ENCODE assay signal across 8 cellular contexts in the genomic region with DNA sequence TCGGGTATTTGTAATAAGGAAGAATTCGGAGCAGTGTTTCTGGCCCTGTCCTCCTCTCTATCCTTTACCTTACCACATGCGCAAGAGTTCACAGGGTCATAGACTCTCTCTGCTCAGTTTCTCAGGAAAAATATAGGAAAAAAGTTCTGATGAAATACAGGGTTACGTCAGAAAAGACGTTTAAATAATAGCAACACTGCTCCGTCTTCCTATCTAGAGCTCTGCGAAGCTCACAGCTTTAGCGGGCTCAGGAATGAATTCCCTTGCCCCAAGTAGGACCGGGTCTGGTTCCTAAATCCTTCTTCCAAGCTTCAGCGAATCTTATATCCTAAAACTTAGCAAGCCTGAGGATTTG. TPM values are rescaled to one million over a fixed set of nuclear protein-coding genes. Genes with fewer than 3 reads are reported as not detected.
A peak's percentile ranks its signal among the peaks of the same experiment; 100 is the strongest.
DNase-seq lines count a peak whose midpoint lies in the region; ATAC-seq and TF ChIP-seq lines count a peak whose summit lies in the region.

No MANE protein-coding gene starts in this region.

- H3K4me1 ChIP-seq in OCI-LY3 (ENCODE audit: low read length) (peaks cover 25% of the 10 kb centered on the region), endodermal cell (ENCODE audit: control insufficient read depth, insufficient read depth, low read length) (no peaks in the 10 kb centered on the region)

- no peak for TF ChIP-seq CTCF in Calu3 (IDR thresholded peaks at IDR 0.05; ENCODE audit: unreplicated experiment)
- TF ChIP-seq CTCF in OCI-LY3 (IDR thresholded peaks at IDR 0.05; ENCODE audit: low read depth, low read length): no peak
- no peak for TF ChIP-seq CTCF in endodermal cell (conservative IDR thresholded peaks at IDR 0.05)
- TF ChIP-seq CTCF in osteocyte (IDR thresholded peaks at IDR 0.05): no peak

- no peaks in the 10 kb centered on the region for H4K20me1 ChIP-seq in OCI-LY3 (ENCODE audit: insufficient read depth, low read length)

- H3K9ac ChIP-seq in OCI-LY3 (ENCODE audit: low read length): peak overlapping the region; percentile 94
- H3K9ac ChIP-seq in endodermal cell (ENCODE audit: extremely low read depth, low read length, poor library complexity, severe bottlenecking): peak overlapping the region; percentile 99

- H3K27ac Mint-ChIP-seq in Calu3 (ENCODE audit: unreplicated experiment) (peak overlapping the region; percentile 100), endodermal cell (peak overlapping the region; percentile 100), osteocyte (ENCODE audit: unreplicated experiment) (peak overlapping the region; percentile 99)

- peaks cover 23% of the 10 kb centered on the region for H3K36me3 ChIP-seq in OCI-LY3 (replicated peaks; ENCODE audit: low read depth, low read length)
- peaks cover 38% of the 10 kb centered on the region for H3K36me3 ChIP-seq in endodermal cell (ENCODE audit: control insufficient read depth, insufficient read depth, low read length)

- 0% methylated on average over 6 to 8 of the region's 10 CpGs for WGBS in endodermal cell (ENCODE audit: insufficient coverage in 1 of 2, insufficient read length in 1 of 2), 2 experiments

- H3K27me3 ChIP-seq in OCI-LY3 (ENCODE audit: low read depth, low read length) (no peaks in the 10 kb centered on the region), endodermal cell (ENCODE audit: control insufficient read depth, insufficient read depth, low read length, poor library complexity, severe bottlenecking) (no peaks in the 10 kb centered on the region)

- H3K27ac ChIP-seq in OCI-LY3 (ENCODE audit: low read length) (peak overlapping the region; percentile 85), endodermal cell (ENCODE audit: low read depth, low read length) (peak overlapping the region; percentile 73)

- CTCF ChIA-PET in Calu3 (lab: Charles Lee): interaction anchor here (0.6 to 1.8 kb wide), 13 partner anchors 13 to 714 kb away, joined by 3 to 8 read pairs (median 3); no protein-coding TSS in a partner anchor

- no peaks in the 10 kb centered on the region for H3K9me3 ChIP-seq in OCI-LY3 (ENCODE audit: insufficient read depth, low read length)
- H3K9me3 ChIP-seq in endodermal cell (ENCODE audit: control insufficient read depth, low read length): no peaks in the 10 kb centered on the region

- no peaks in the 10 kb centered on the region for H3K9me3 Mint-ChIP-seq in Calu3 (ENCODE audit: low read depth, unreplicated experiment)
- H3K9me3 Mint-ChIP-seq in endodermal cell: peaks cover 4% of the 10 kb centered on the region
- H3K9me3 Mint-ChIP-seq in osteocyte (ENCODE audit: unreplicated experiment): no peaks in the 10 kb centered on the region

- peaks cover 51% of the 10 kb centered on the region for H3K79me2 ChIP-seq in OCI-LY3 (ENCODE audit: low read length)

- TSS peak; percentile 37 for BruUV-seq in Calu3 (replicated peaks; lab: Mats Ljungman, UMichigan)

- H3K4me3 Mint-ChIP-seq in Calu3 (ENCODE audit: low read depth, unreplicated experiment) (peak overlapping the region; percentile 94), endodermal cell (peak overlapping the region; percentile 100), osteocyte (ENCODE audit: unreplicated experiment) (peak overlapping the region; percentile 99)

- H3K36me3 Mint-ChIP-seq in Calu3 (ENCODE audit: insufficient read depth, unreplicated experiment): peaks cover 54% of the 10 kb centered on the region
- H3K36me3 Mint-ChIP-seq in endodermal cell (ENCODE audit: low read depth): peaks cover 51% of the 10 kb centered on the region
- peaks cover 17% of the 10 kb centered on the region for H3K36me3 Mint-ChIP-seq in osteocyte (ENCODE audit: unreplicated experiment)

- H3K4me1 Mint-ChIP-seq in Calu3 (ENCODE audit: low read depth, unreplicated experiment) (peaks cover 17% of the 10 kb centered on the region), endodermal cell (peaks cover 17% of the 10 kb centered on the region), osteocyte (ENCODE audit: unreplicated experiment) (peaks cover 30% of the 10 kb centered on the region)

- H2AFZ ChIP-seq in OCI-LY3 (ENCODE audit: low read depth, low read length): peak overlapping the region; percentile 78

- peak overlapping the region; percentile 96 for H3K4me3 ChIP-seq in OCI-LY3 (ENCODE audit: low read length)
- peak overlapping the region; percentile 99 for H3K4me3 ChIP-seq in endodermal cell (ENCODE audit: low read length)

- H3K27me3 Mint-ChIP-seq in Calu3 (ENCODE audit: unreplicated experiment) (no peaks in the 10 kb centered on the region), endodermal cell (ENCODE audit: insufficient read depth) (no peaks in the 10 kb centered on the region), osteocyte (ENCODE audit: unreplicated experiment) (no peaks in the 10 kb centered on the region)

- H3K4me2 ChIP-seq in OCI-LY3 (ENCODE audit: low read length): peak overlapping the region; percentile 83

- intact Hi-C loops in Calu3 (cut with micrococcal nuclease; ENCODE audit: unreplicated experiment): loop anchor here (1.0 to 10.0 kb wide), 2 partner anchors 714 to 903 kb away; no protein-coding TSS in a partner anchor

- no peak for ATAC-seq in GM18861 (IDR thresholded peaks at IDR 0.05; ENCODE audit: unreplicated experiment)
- no peak for ATAC-seq in GM18858 (IDR thresholded peaks at IDR 0.05; ENCODE audit: unreplicated experiment)

- no peak for DNase-seq in Calu3
- no peak for DNase-seq in endodermal cell
- no peak for DNase-seq in osteocyte (ENCODE audit: extremely low spot score, unreplicated experiment)
- no peak for DNase-seq in T1000 (lab: John Stamatoyannopoulos, UW)
- no peak for DNase-seq in activated gamma-delta T cell (lab: John Stamatoyannopoulos, UW)

RNA-seq across cellular contexts. Expression of a gene that starts 0.4 kb away (rescaled TPM):
- 51.7 and 55.8 TPM in 2 replicates for total RNA-seq in Calu3 (2022)
- total RNA-seq in endodermal cell: 10 to 100 TPM; 51.9 to 65.4 TPM
- polyA plus RNA-seq in endodermal cell (2013, experiment 1 of 2): 59.8 TPM
- polyA plus RNA-seq in endodermal cell (2013, experiment 2 of 2): 58.1 TPM
- total RNA-seq in osteocyte: 32.1 and 33.2 TPM in 2 replicates

RNA-seq across cellular contexts. Expression of a gene that starts 0.5 kb away (rescaled TPM):
- total RNA-seq in Calu3 (2022) (6.7 and 7.2 TPM in 2 replicates), endodermal cell (10 to 100 TPM in 1 of 2 donors, 1 to 10 TPM in 1; 9.5 to 10.6 TPM), osteocyte (8.8 and 9.2 TPM in 2 replicates)
- polyA plus RNA-seq in endodermal cell (2013, experiment 1 of 2): 3.7 TPM
- 4.7 TPM for polyA plus RNA-seq in endodermal cell (2013, experiment 2 of 2)
